ENCODE assay signal across 19 cellular contexts in the genomic region with DNA sequence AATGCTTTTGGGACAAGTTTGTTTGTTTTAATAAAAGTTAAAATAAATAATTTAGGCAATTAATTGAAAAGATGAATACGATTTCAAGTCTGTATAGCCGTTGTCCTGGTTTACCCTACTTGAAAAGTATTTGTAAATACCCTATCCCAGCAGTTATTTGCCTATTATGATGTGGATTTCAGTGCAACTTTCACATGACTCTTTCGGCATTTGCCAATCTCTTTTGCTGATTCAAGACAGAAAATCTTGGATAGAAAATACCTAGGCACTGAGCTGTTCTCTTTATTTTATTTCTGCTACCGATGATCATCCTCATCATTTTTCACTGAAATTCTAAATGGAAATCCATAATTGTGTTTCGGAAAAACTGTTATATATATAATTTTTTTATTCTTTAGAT.
"Had no signal": no experiment of that assay in that cellular context is flagged by ENCODE, and none has a peak within 500 bp of the region (broad histone marks: within the 10 kb centered on the region; RNA-seq: fewer than 3 reads in every experiment).

No MANE protein-coding gene starts in this region.

- H3K79me2 ChIP-seq: hepatocyte, parathyroid adenoma had no signal

- H3K4me1 ChIP-seq: parathyroid adenoma, right atrium auricular region, uterus had no signal

- H3K36me3 Mint-ChIP-seq: memory B cell; natural killer cell treated with Interleukin-12 subunit alpha and Interleukin-12 subunit beta and Interleukin-15 and Interleukin-18, amount 100 ng/mL, for 72 hours; neural progenitor cell; type B pancreatic cell had no signal

- H2AFZ ChIP-seq: hepatocyte, neural progenitor cell, parathyroid adenoma had no signal

- H3K4me3 Mint-ChIP-seq: dendritic cell treated with granulocyte-macrophage colony-stimulating factor and Interleukin-4, amounts not matched to agents 40 ng/mL and 50 ng/mL, for 4 days; memory B cell; natural killer cell treated with Interleukin-12 subunit alpha and Interleukin-12 subunit beta and Interleukin-15 and Interleukin-18, amount 100 ng/mL, for 72 hours; neural progenitor cell; type B pancreatic cell had no signal

- H3K9me3 Mint-ChIP-seq: dendritic cell treated with granulocyte-macrophage colony-stimulating factor and Interleukin-4, amounts not matched to agents 40 ng/mL and 50 ng/mL, for 4 days; memory B cell; natural killer cell treated with Interleukin-12 subunit alpha and Interleukin-12 subunit beta and Interleukin-15 and Interleukin-18, amount 100 ng/mL, for 72 hours; neural progenitor cell; type B pancreatic cell had no signal

- H3K4me3 ChIP-seq: esophagus squamous epithelium, hepatocyte, left ventricle myocardium inferior, lower lobe of right lung, neural progenitor cell, right atrium auricular region, uterus had no signal

- H3K27ac ChIP-seq: esophagus squamous epithelium, hepatocyte, left ventricle myocardium inferior, lower lobe of right lung, neural progenitor cell, parathyroid adenoma, right atrium auricular region, uterus had no signal

- H3K9ac ChIP-seq: neural progenitor cell, parathyroid adenoma had no signal

- H3K27me3 Mint-ChIP-seq: natural killer cell treated with Interleukin-12 subunit alpha and Interleukin-12 subunit beta and Interleukin-15 and Interleukin-18, amount 100 ng/mL, for 72 hours; type B pancreatic cell had no signal

- H3K9me3 ChIP-seq: esophagus squamous epithelium, left ventricle myocardium inferior, lower lobe of right lung, right atrium auricular region, uterus had no signal

- H3K36me3 ChIP-seq: esophagus squamous epithelium, left ventricle myocardium inferior, lower lobe of right lung, neural progenitor cell, right atrium auricular region, uterus had no signal

- H3K27ac Mint-ChIP-seq: dendritic cell treated with granulocyte-macrophage colony-stimulating factor and Interleukin-4, amounts not matched to agents 40 ng/mL and 50 ng/mL, for 4 days; memory B cell; natural killer cell treated with Interleukin-12 subunit alpha and Interleukin-12 subunit beta and Interleukin-15 and Interleukin-18, amount 100 ng/mL, for 72 hours; neural progenitor cell; type B pancreatic cell had no signal

- DNase-seq: esophagus squamous epithelium; foreskin melanocyte; head of caudate nucleus; left cardiac atrium; left ventricle myocardium inferior; lower lobe of right lung; midbrain; nucleus accumbens; stimulated activated CD4-positive, alpha-beta T cell treated with anti-CD3 and anti-CD28 coated beads, Interleukin-2, amount 100 ng/mL, for 48 hours; stimulated activated naive CD4-positive, alpha-beta T cell treated with Interleukin-2 at 50 U/mL for 16 hours; uterus had no signal

- H3K27me3 ChIP-seq: hepatocyte, neural progenitor cell, right atrium auricular region, uterus had no signal

- H3K4me2 ChIP-seq: hepatocyte, neural progenitor cell had no signal

- ATAC-seq: left cardiac atrium; lower lobe of right lung; natural killer cell treated with Interleukin-12 subunit alpha and Interleukin-12 subunit beta and Interleukin-15 and Interleukin-18, amount 100 ng/mL, for 72 hours had no signal
